In the genomic region with DNA sequence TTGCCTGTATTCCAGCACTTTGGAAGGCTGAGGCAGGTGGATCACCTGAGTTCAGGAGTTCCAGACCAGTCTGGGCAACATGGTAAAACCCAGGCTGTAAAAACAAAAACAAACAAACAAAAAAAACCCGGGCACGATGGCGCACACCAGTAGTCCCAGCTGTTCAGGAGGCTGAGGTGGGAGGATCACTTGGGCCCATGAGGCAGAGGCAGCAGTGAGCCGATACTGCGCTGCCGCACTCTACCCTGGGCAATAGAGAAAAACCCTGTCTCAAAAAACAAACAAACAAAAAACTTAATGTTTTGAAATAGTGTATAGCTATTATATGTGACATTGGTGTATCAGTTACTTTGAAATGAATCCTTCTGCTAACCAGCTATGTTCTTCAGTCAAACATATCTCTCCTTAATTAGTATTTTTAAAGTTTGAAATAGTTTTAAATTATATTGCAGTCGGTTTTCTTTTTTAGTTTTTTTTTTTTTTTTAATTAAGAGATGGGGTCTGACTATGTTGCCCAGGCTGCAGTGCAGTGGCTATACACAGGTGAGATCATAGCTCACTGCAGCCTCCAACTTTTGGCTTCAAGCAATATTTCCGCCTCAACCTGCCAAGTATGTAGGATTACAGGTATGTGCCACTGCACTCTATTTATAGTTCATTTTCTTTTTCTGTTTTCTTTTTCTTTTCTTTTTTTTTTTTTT, we compare ENCODE assay signal across 20 cellular contexts. TPM values are rescaled to one million over a fixed set of nuclear protein-coding genes. Genes with fewer than 3 reads are reported as not detected.
A peak's percentile ranks its signal among the peaks of the same experiment; 100 is the strongest.
DNase-seq lines count a peak whose midpoint lies in the region; ATAC-seq, FAIRE-seq and TF ChIP-seq lines count a peak whose summit lies in the region.
"Had no signal": no experiment of that assay in that cellular context is flagged by ENCODE, and none has a peak within 500 bp of the region (broad histone marks: within the 10 kb centered on the region; RNA-seq: fewer than 3 reads in every experiment).

No MANE protein-coding gene starts in this region.

- H3K9me1 ChIP-seq in K562 (ENCODE audit: control insufficient read depth, insufficient read depth, low read length): no peaks in the 10 kb centered on the region

- peaks cover 97% of the 10 kb centered on the region for H3K79me2 ChIP-seq in K562 (ENCODE audit: control insufficient read depth, insufficient read depth, low read length)

- TF ChIP-seq POLR2A in K562 (conservative IDR thresholded peaks at IDR 0.05): no peak

- BruUV-seq in K562 (replicated peaks; lab: Mats Ljungman, UMichigan): no TSS peak

- H3K36me3 ChIP-seq in K562 (ENCODE audit: control insufficient read depth, insufficient read depth, low read length) (peaks cover 12% of the 10 kb centered on the region), left ventricle myocardium inferior (no peaks in the 10 kb centered on the region)

- peaks cover 29% of the 10 kb centered on the region for H3K4me1 Mint-ChIP-seq in activated CD4-positive, alpha-beta memory T cell treated with anti-CD3 and anti-CD28 coated beads for 36 hours (ENCODE audit: low read depth)
- peaks cover 12% of the 10 kb centered on the region for H3K4me1 Mint-ChIP-seq in activated CD4-positive, alpha-beta memory T cell treated with anti-CD3 and anti-CD28 coated beads, Interleukin-2, amount 10 ng/mL, durations not matched to agents 7 days and 5 days
- peaks cover 20% of the 10 kb centered on the region for H3K4me1 Mint-ChIP-seq in osteocyte (ENCODE audit: unreplicated experiment)

- no peak for DNase-seq in activated CD4-positive, alpha-beta memory T cell treated with anti-CD3 and anti-CD28 coated beads for 36 hours
- no peak for DNase-seq in activated CD4-positive, alpha-beta memory T cell treated with anti-CD3 and anti-CD28 coated beads, Interleukin-2, amount 10 ng/mL, durations not matched to agents 7 days and 5 days
- DNase-seq in K562 (ENCODE audit: extremely low read depth in 1 of 4, low spot score in 3 of 4) (no peak), osteocyte (ENCODE audit: extremely low spot score, unreplicated experiment) (peak; percentile 34), left ventricle myocardium inferior (no peak), T-helper 2 cell (no peak), putamen (ENCODE audit: low spot score) (no peak)
- DNase-seq: 8988T; CD4-positive, alpha-beta T cell; EL; HFFc6; NCI-H187; NCI-H2227 treated with DMSO at 0.1 percent for 48 hours; NCI-H774; SHP77 treated with DMSO at 0.1 percent for 48 hours; SK-N-SH had no signal

- CTCF ChIA-PET in activated CD4-positive, alpha-beta memory T cell treated with anti-CD3 and anti-CD28 coated beads for 36 hours (lab: Charles Lee): no interaction called here
- CTCF ChIA-PET in activated CD4-positive, alpha-beta memory T cell treated with anti-CD3 and anti-CD28 coated beads, Interleukin-2, amount 10 ng/mL, durations not matched to agents 7 days and 5 days (lab: Charles Lee): interaction anchor here (0.6 to 1.9 kb wide), 5 partner anchors 9 to 445 kb away, joined by 3 to 9 read pairs (median 4); no protein-coding TSS in a partner anchor
- CTCF ChIA-PET in K562 (lab: Yijun Ruan, JAX; ENCODE audit: low intra/inter-chr PET ratio): interaction anchor here (0.6 to 0.7 kb wide), 2 partner anchors 23 to 178 kb away, joined by 3 read pairs; no protein-coding TSS in a partner anchor

- peaks cover 4% of the 10 kb centered on the region; the same call in 1 of the 2 replicates for H4K20me1 ChIP-seq in K562 (replicated peaks; ENCODE audit: control insufficient read depth, insufficient read depth, low read length)

- no peak overlapping the region for H3K4me2 ChIP-seq in K562 (ENCODE audit: insufficient read depth, low read length)
- H3K4me2 ChIP-seq: KMS-11, SK-N-SH had no signal

- no peaks in the 10 kb centered on the region for H3K27me3 Mint-ChIP-seq in activated CD4-positive, alpha-beta memory T cell treated with anti-CD3 and anti-CD28 coated beads for 36 hours
- H3K27me3 Mint-ChIP-seq in activated CD4-positive, alpha-beta memory T cell treated with anti-CD3 and anti-CD28 coated beads, Interleukin-2, amount 10 ng/mL, durations not matched to agents 7 days and 5 days: no peaks in the 10 kb centered on the region
- no peaks in the 10 kb centered on the region for H3K27me3 Mint-ChIP-seq in osteocyte (ENCODE audit: unreplicated experiment)
- H3K27me3 Mint-ChIP-seq: B cell; CD4-positive, alpha-beta T cell had no signal

- POLR2A ChIA-PET in activated CD4-positive, alpha-beta memory T cell treated with anti-CD3 and anti-CD28 coated beads for 36 hours (lab: Charles Lee): no interaction called here
- POLR2A ChIA-PET in activated CD4-positive, alpha-beta memory T cell treated with anti-CD3 and anti-CD28 coated beads, Interleukin-2, amount 10 ng/mL, durations not matched to agents 7 days and 5 days (lab: Charles Lee): interaction anchor here (1.4 to 2.4 kb wide), 2 partner anchors 9 to 11 kb away, joined by 5 to 10 read pairs; partner anchors contain the start of gene SPEN
- POLR2A ChIA-PET in K562 (lab: Yijun Ruan, JAX): interaction anchor here (0.6 to 2.6 kb wide), 5 partner anchors 11 to 33 kb away, joined by 3 to 27 read pairs (median 5); partner anchors contain the start of gene SPEN

- TF ChIP-seq RAD21 in K562 (CRISPR knock-in tag; conservative IDR thresholded peaks at IDR 0.05 in 1 of 2, IDR thresholded peaks at IDR 0.05 in 1 of 2): no peak

- in situ Hi-C loops in K562 (cut with MboI): loop anchor here (25.0 kb wide), 1 partner anchor 1003 kb away; no protein-coding TSS in a partner anchor

- no peak overlapping the region for H3K9ac ChIP-seq in K562 (ENCODE audit: insufficient read depth in 1 of 2, low read depth in 2 of 2, low read length in 2 of 2)
- H3K9ac ChIP-seq: KMS-11, SK-N-SH had no signal

- no peaks in the 10 kb centered on the region for H3K36me3 Mint-ChIP-seq in activated CD4-positive, alpha-beta memory T cell treated with anti-CD3 and anti-CD28 coated beads for 36 hours
- peaks cover 2% of the 10 kb centered on the region for H3K36me3 Mint-ChIP-seq in activated CD4-positive, alpha-beta memory T cell treated with anti-CD3 and anti-CD28 coated beads, Interleukin-2, amount 10 ng/mL, durations not matched to agents 7 days and 5 days (ENCODE audit: low read depth)
- H3K36me3 Mint-ChIP-seq in osteocyte (ENCODE audit: unreplicated experiment): no peaks in the 10 kb centered on the region

- H2AFZ ChIP-seq in K562 (ENCODE audit: low read depth, low read length): no peak overlapping the region

- ATAC-seq in K562 (no peak), GM21723 (IDR thresholded peaks at IDR 0.05; ENCODE audit: unreplicated experiment) (no peak)

- no peak overlapping the region for H3K4me3 Mint-ChIP-seq in activated CD4-positive, alpha-beta memory T cell treated with anti-CD3 and anti-CD28 coated beads for 36 hours
- no peak overlapping the region for H3K4me3 Mint-ChIP-seq in activated CD4-positive, alpha-beta memory T cell treated with anti-CD3 and anti-CD28 coated beads, Interleukin-2, amount 10 ng/mL, durations not matched to agents 7 days and 5 days
- no peak overlapping the region for H3K4me3 Mint-ChIP-seq in osteocyte (ENCODE audit: unreplicated experiment)
- H3K4me3 Mint-ChIP-seq: CD4-positive, alpha-beta T cell; HFFc6 had no signal

- FAIRE-seq in K562 (lab: Jason Lieb, UNC): no peak
- FAIRE-seq: GM19239 had no signal

- peak overlapping the region; percentile 2 for H3K27ac Mint-ChIP-seq in activated CD4-positive, alpha-beta memory T cell treated with anti-CD3 and anti-CD28 coated beads for 36 hours
- H3K27ac Mint-ChIP-seq in activated CD4-positive, alpha-beta memory T cell treated with anti-CD3 and anti-CD28 coated beads, Interleukin-2, amount 10 ng/mL, durations not matched to agents 7 days and 5 days: no peak overlapping the region
- H3K27ac Mint-ChIP-seq in osteocyte (ENCODE audit: unreplicated experiment): no peak overlapping the region
- H3K27ac Mint-ChIP-seq: B cell had no signal

- H3K9me3 ChIP-seq in K562 (replicated peaks; ENCODE audit: control insufficient read depth, insufficient read depth, low read depth, low read length): no peaks in the 10 kb centered on the region
- no peaks in the 10 kb centered on the region for H3K9me3 ChIP-seq in left ventricle myocardium inferior (replicated peaks)
- H3K9me3 ChIP-seq: SK-N-SH had no signal

- WGBS in K562 (ENCODE audit: insufficient coverage, low coverage, missing lambda C conversion rate): 81% methylated on average over 8 of the region's 8 CpGs

- TF ChIP-seq CTCF in K562 (IDR thresholded peaks at IDR 0.05 in 2 of 3, conservative IDR thresholded peaks at IDR 0.05 in 1 of 3; ENCODE audit: insufficient read depth in 2 of 3, low read depth in 1 of 3, low read length in 3 of 3): no peak
- TF ChIP-seq CTCF in osteocyte (IDR thresholded peaks at IDR 0.05): no peak
- TF ChIP-seq CTCF in left ventricle myocardium inferior (IDR thresholded peaks at IDR 0.05; ENCODE audit: borderline replicate concordance): no peak

- no peak overlapping the region for H3K27ac ChIP-seq in K562 (ENCODE audit: extremely low read depth, low read depth, low read length)
- no peak overlapping the region for H3K27ac ChIP-seq in left ventricle myocardium inferior (replicated peaks)
- H3K27ac ChIP-seq: KMS-11 had no signal

- H3K4me3 ChIP-seq in K562 (no peak overlapping the region), left ventricle myocardium inferior (no peak overlapping the region)

- intact Hi-C loops in activated CD4-positive, alpha-beta memory T cell treated with anti-CD3 and anti-CD28 coated beads for 36 hours (cut with micrococcal nuclease): no loop called here
- intact Hi-C loops in K562 (cut with micrococcal nuclease) (no loop called here), left ventricle myocardium inferior (cut with micrococcal nuclease) (no loop called here)

- no peaks in the 10 kb centered on the region for H3K27me3 ChIP-seq in K562 (ENCODE audit: control insufficient read depth in 2 of 2, insufficient read depth in 2 of 2, low read length in 2 of 2)
- H3K27me3 ChIP-seq in left ventricle myocardium inferior (ENCODE audit: low read depth): no peaks in the 10 kb centered on the region

- no peak for TF ChIP-seq EP300 in K562 (IDR thresholded peaks at IDR 0.05; ENCODE audit: low read length)

- peaks cover 12 to 17% of the 10 kb centered on the region in 2 experiments for H3K4me1 ChIP-seq in K562 (replicated peaks in 1 of 2; ENCODE audit: control insufficient read depth in 2 of 2, insufficient read depth in 2 of 2, low read length in 2 of 2)
- peaks cover 60% of the 10 kb centered on the region for H3K4me1 ChIP-seq in left ventricle myocardium inferior

- no peaks in the 10 kb centered on the region for H3K9me3 Mint-ChIP-seq in activated CD4-positive, alpha-beta memory T cell treated with anti-CD3 and anti-CD28 coated beads for 36 hours
- no peaks in the 10 kb centered on the region for H3K9me3 Mint-ChIP-seq in activated CD4-positive, alpha-beta memory T cell treated with anti-CD3 and anti-CD28 coated beads, Interleukin-2, amount 10 ng/mL, durations not matched to agents 7 days and 5 days
- no peaks in the 10 kb centered on the region for H3K9me3 Mint-ChIP-seq in osteocyte (ENCODE audit: unreplicated experiment)
- H3K9me3 Mint-ChIP-seq: CD4-positive, alpha-beta T cell; HFFc6 had no signal

RNA-seq across cellular contexts. Expression of gene SPEN, which starts 11.3 kb away (rescaled TPM):
- 10 to 100 TPM; 37.0 to 41.9 TPM for total RNA-seq in activated CD4-positive, alpha-beta memory T cell treated with anti-CD3 and anti-CD28 coated beads for 36 hours
- total RNA-seq in activated CD4-positive, alpha-beta memory T cell treated with anti-CD3 and anti-CD28 coated beads, Interleukin-2, amount 10 ng/mL, durations not matched to agents 7 days and 5 days: 10 to 100 TPM; 52.1 to 52.5 TPM
- total RNA-seq in K562 (2011; cell fraction: chromatin; rRNA removed; ENCODE audit: low replicate concordance): 154 and 372 TPM in 2 replicates
- 64.2 and 82.1 TPM in 2 replicates for total RNA-seq in K562 (2011; cell fraction: nucleolus; rRNA removed)
- total RNA-seq in K562 (2011; cell fraction: nucleoplasm; rRNA removed): 125 and 165 TPM in 2 replicates
- 27.2 and 27.8 TPM in 2 replicates for total RNA-seq in K562 (2014; rRNA removed)
- total RNA-seq in K562 (2014; rRNA removed; fragmentation: Illumina TruSeq; extraction: Trizol): 29.9 and 36.1 TPM in 2 replicates
- total RNA-seq in K562 (2015; rRNA removed; fragmentation: Illumina TruSeq; extraction: Trizol): 24.5 and 29.1 TPM in 2 replicates
- 72.1 and 80.2 TPM in 2 replicates for total RNA-seq in K562 (2021)
- polyA plus RNA-seq in K562 (2011; rRNA removed): 11.9 and 16.4 TPM in 2 replicates
- 9.5 and 13.0 TPM in 2 replicates for polyA plus RNA-seq in K562 (2011; cell fraction: cytosol; rRNA removed)
- 46.3 and 63.2 TPM in 2 replicates for polyA plus RNA-seq in K562 (2011; cell fraction: nucleus; rRNA removed)
- 54.0 and 72.6 TPM in 2 replicates for polyA plus RNA-seq in K562 (2012)
- 87.5 and 87.6 TPM in 2 replicates for polyA plus RNA-seq in K562 (2014; fragmentation: Illumina TruSeq; extraction: Trizol)
- polyA plus RNA-seq in K562 (2014; fragmentation: Nextera tagmentation; extraction: Ambion mirVana): 10 to 100 TPM in 1 of 2 experiments, 1 to 10 TPM in 1; 5.7 to 13.1 TPM
- 31.9 and 34.6 TPM in 2 replicates for polyA plus RNA-seq in K562 (2014; rRNA removed)
- 52.8 and 75.1 TPM in 2 replicates for polyA minus RNA-seq in K562 (2011; rRNA and poly(A)+ RNA removed)
- polyA minus RNA-seq in K562 (2011; cell fraction: cytosol; rRNA and poly(A)+ RNA removed): 38.6 and 44.5 TPM in 2 replicates
- 32.0 and 67.9 TPM in 2 replicates for polyA minus RNA-seq in K562 (2011; cell fraction: nucleus; rRNA and poly(A)+ RNA removed)
- total RNA-seq in osteocyte: 54.0 and 59.8 TPM in 2 replicates
- 20.8 TPM for total RNA-seq in left ventricle myocardium inferior

RNA-seq across cellular contexts. Expression of gene UQCRHL, which starts 51.4 kb away (rescaled TPM):
- total RNA-seq in activated CD4-positive, alpha-beta memory T cell treated with anti-CD3 and anti-CD28 coated beads for 36 hours: 1 to 10 TPM; 2.0 to 2.5 TPM
- 1 to 10 TPM; 1.5 to 1.6 TPM for total RNA-seq in activated CD4-positive, alpha-beta memory T cell treated with anti-CD3 and anti-CD28 coated beads, Interleukin-2, amount 10 ng/mL, durations not matched to agents 7 days and 5 days
- 2.3 and 3.2 TPM in 2 replicates for total RNA-seq in K562 (2011; cell fraction: chromatin; rRNA removed; ENCODE audit: low replicate concordance)
- total RNA-seq in K562 (2011; cell fraction: nucleolus; rRNA removed): 2.8 TPM in 2 replicates
- total RNA-seq in K562 (2011; cell fraction: nucleoplasm; rRNA removed): 4.1 and 4.2 TPM in 2 replicates
- total RNA-seq in K562 (2014; rRNA removed): 40.7 and 76.9 TPM in 2 replicates
- total RNA-seq in K562 (2014; rRNA removed; fragmentation: Illumina TruSeq; extraction: Trizol): 41.3 and 45.7 TPM in 2 replicates
- total RNA-seq in K562 (2015; rRNA removed; fragmentation: Illumina TruSeq; extraction: Trizol): 19.4 and 21.8 TPM in 2 replicates
- total RNA-seq in K562 (2021): 5.1 and 5.9 TPM in 2 replicates
- polyA plus RNA-seq in K562 (2011; rRNA removed): 26.3 and 27.6 TPM in 2 replicates
- polyA plus RNA-seq in K562 (2011; cell fraction: cytosol; rRNA removed): 3.9 and 8.7 TPM in 2 replicates
- 2.2 and 6.0 TPM in 2 replicates for polyA plus RNA-seq in K562 (2011; cell fraction: nucleus; rRNA removed)
- 9.1 and 25.6 TPM in 2 replicates for polyA plus RNA-seq in K562 (2012)
- 17.6 and 18.9 TPM in 2 replicates for polyA plus RNA-seq in K562 (2014; fragmentation: Illumina TruSeq; extraction: Trizol)
- 10 to 100 TPM; 20.4 to 25.8 TPM for polyA plus RNA-seq in K562 (2014; fragmentation: Nextera tagmentation; extraction: Ambion mirVana)
- polyA plus RNA-seq in K562 (2014; rRNA removed): 13.2 and 27.2 TPM in 2 replicates
- polyA minus RNA-seq in K562 (2011; rRNA and poly(A)+ RNA removed): 6.5 and 7.8 TPM in 2 replicates
- polyA minus RNA-seq in K562 (2011; cell fraction: cytosol; rRNA and poly(A)+ RNA removed): 9.1 and 15.2 TPM in 2 replicates
- polyA minus RNA-seq in K562 (2011; cell fraction: nucleus; rRNA and poly(A)+ RNA removed): 0.67 and 3.4 TPM in 2 replicates
- 1.5 and 1.6 TPM in 2 replicates for total RNA-seq in osteocyte
- 6.0 TPM for total RNA-seq in left ventricle myocardium inferior
